5 cellular contexts compared by ENCODE assay signal in genomic region chr20:47240096-47240495, GRCh38.
DNase-seq lines count a peak whose midpoint lies in the region; ATAC-seq, FAIRE-seq and TF ChIP-seq lines count a peak whose summit lies in the region.
"Not testable (repeated sequence)": the region's sequence is repeated elsewhere in the genome, so short reads cannot be mapped to it uniquely, and the experiment has no call there.

No MANE protein-coding gene starts in this region.

- not testable (repeated sequence) for H3K27me3 ChIP-seq in BLaER1 treated with 17β-estradiol and CSF1 and Interleukin-3, amounts not matched to agents 10 nM and 100 nM; GM23338 (ENCODE audit: insufficient read depth); astrocyte (ENCODE audit: insufficient read depth, low read length)

- not testable (repeated sequence) for TF ChIP-seq CTCF in GM23338 (conservative IDR thresholded peaks at IDR 0.05; ENCODE audit: low read depth in 2 of 2); RWPE1 (conservative IDR thresholded peaks at IDR 0.05; ENCODE audit: low read depth); astrocyte (IDR thresholded peaks at IDR 0.05; ENCODE audit: insufficient read depth, low read depth, low read length); nephron progenitor cell (IDR thresholded peaks at IDR 0.05)

- peaks cover 85% of the 10 kb centered on the region for H3K36me3 Mint-ChIP-seq in GM23338 (ENCODE audit: low read depth)
- H3K36me3 Mint-ChIP-seq in astrocyte (ENCODE audit: low read depth, unreplicated experiment), result peaks cover 25% of the 10 kb centered on the region
- peaks cover 78% of the 10 kb centered on the region for H3K36me3 Mint-ChIP-seq in nephron progenitor cell (ENCODE audit: low read depth)

- ATAC-seq in GM23338, result not testable (repeated sequence)

- H3K9ac ChIP-seq in BLaER1 treated with 17β-estradiol and CSF1 and Interleukin-3, amounts not matched to agents 10 nM and 100 nM, result peak overlapping the region in 3 of 11 experiments; percentile 53 to 71 (median 69); a peak in 2 of 22 replicates
- H3K9ac ChIP-seq in astrocyte (ENCODE audit: low read length), result not testable (repeated sequence)

- not testable (repeated sequence) for H3K9me3 Mint-ChIP-seq in GM23338; astrocyte (ENCODE audit: unreplicated experiment); nephron progenitor cell

- peaks cover 29 to 95% (median 69%) of the 10 kb centered on the region in 11 experiments; a peak in 21 of 22 replicates for H4K20me1 ChIP-seq in BLaER1 treated with 17β-estradiol and CSF1 and Interleukin-3, amounts not matched to agents 10 nM and 100 nM
- peaks cover 19% of the 10 kb centered on the region for H4K20me1 ChIP-seq in GM23338 (replicated peaks; ENCODE audit: insufficient read depth)
- not testable (repeated sequence) for H4K20me1 ChIP-seq in astrocyte (ENCODE audit: insufficient read depth, low read length)

- H3K4me1 Mint-ChIP-seq in GM23338; astrocyte (ENCODE audit: low read depth, unreplicated experiment); nephron progenitor cell: not testable (repeated sequence)

- H3K4me3 Mint-ChIP-seq in GM23338; astrocyte (ENCODE audit: unreplicated experiment); nephron progenitor cell: not testable (repeated sequence)

- CTCF ChIA-PET in RWPE1 (lab: Yijun Ruan, JAX), result interaction anchor here (0.9 kb wide), 1 partner anchor 13 kb away, joined by 5 read pairs; no protein-coding TSS in a partner anchor

- not testable (repeated sequence) for H3K27ac Mint-ChIP-seq in GM23338
- H3K27ac Mint-ChIP-seq in astrocyte (ENCODE audit: unreplicated experiment) (peak overlapping the region; percentile 34), nephron progenitor cell (peak overlapping the region; percentile 95)

- peak overlapping the region; percentile 74 to 95 (median 82) for H3K4me2 ChIP-seq in BLaER1 treated with 17β-estradiol and CSF1 and Interleukin-3, amounts not matched to agents 10 nM and 100 nM
- H3K4me2 ChIP-seq in GM23338; astrocyte (ENCODE audit: low read length): not testable (repeated sequence)

- FAIRE-seq in astrocyte (lab: Jason Lieb, UNC), result not testable (repeated sequence)

- POLR2A ChIA-PET in RWPE1 (lab: Yijun Ruan, JAX; ENCODE audit: low non-redundant PET), result not testable (repeated sequence)

- H3K27ac ChIP-seq in BLaER1 treated with 17β-estradiol and CSF1 and Interleukin-3, amounts not matched to agents 10 nM and 100 nM, result peak overlapping the region in 5 of 11 experiments; percentile 63 to 82 (median 79); a peak in 10 of 22 replicates
- 0 out of 2 replicates have a peak overlapping the region, but pooled peaks have one; percentile 78 for H3K27ac ChIP-seq in GM23338 (ENCODE audit: low read depth)
- peak overlapping the region; percentile 24 for H3K27ac ChIP-seq in RWPE1
- H3K27ac ChIP-seq in astrocyte (ENCODE audit: low read depth, low read length), result not testable (repeated sequence)

- H3F3A ChIP-seq in GM23338 (replicated peaks; ENCODE audit: low read depth), result peaks cover 13% of the 10 kb centered on the region; the same call in 1 of the 2 replicates

- peaks cover 66 to 92% (median 82%) of the 10 kb centered on the region in 11 experiments for H3K36me3 ChIP-seq in BLaER1 treated with 17β-estradiol and CSF1 and Interleukin-3, amounts not matched to agents 10 nM and 100 nM
- H3K36me3 ChIP-seq in GM23338 (ENCODE audit: insufficient read depth) (peaks cover 40% of the 10 kb centered on the region), astrocyte (ENCODE audit: insufficient read depth, low read length) (peaks cover 11% of the 10 kb centered on the region)

- H3K27me3 Mint-ChIP-seq in GM23338 (ENCODE audit: insufficient read depth, low read depth, poor library complexity), result peaks cover 15% of the 10 kb centered on the region
- not testable (repeated sequence) for H3K27me3 Mint-ChIP-seq in astrocyte (ENCODE audit: low read depth, unreplicated experiment); nephron progenitor cell (ENCODE audit: low read depth, poor library complexity)

- H3K9me3 ChIP-seq in BLaER1 treated with 17β-estradiol and CSF1 and Interleukin-3, amounts not matched to agents 10 nM and 100 nM (replicated peaks in 1 of 11); astrocyte (ENCODE audit: insufficient read depth, low read depth, low read length): not testable (repeated sequence)

- peaks cover 70% of the 10 kb centered on the region for H3K79me2 ChIP-seq in GM23338 (replicated peaks; ENCODE audit: insufficient read depth)
- H3K79me2 ChIP-seq in astrocyte (ENCODE audit: insufficient read depth, low read length), result not testable (repeated sequence)

- not testable (repeated sequence) for DNase-seq in GM23338 (ENCODE audit: low spot score); RWPE1 (ENCODE audit: low spot score); astrocyte (ENCODE audit: low read depth); nephron progenitor cell

- H2AFZ ChIP-seq in GM23338; astrocyte (ENCODE audit: low read depth, low read length): not testable (repeated sequence)

- not testable (repeated sequence) for H3K4me3 ChIP-seq in BLaER1 treated with 17β-estradiol and CSF1 and Interleukin-3, amounts not matched to agents 10 nM and 100 nM; GM23338; astrocyte (ENCODE audit: insufficient read depth, low read depth, low read length)

- not testable (repeated sequence) for H3K9me2 ChIP-seq in GM23338 (ENCODE audit: insufficient read depth)

- peaks cover 42 to 99% (median 80%) of the 10 kb centered on the region in 10 experiments for H3K4me1 ChIP-seq in BLaER1 treated with 17β-estradiol and CSF1 and Interleukin-3, amounts not matched to agents 10 nM and 100 nM
- H3K4me1 ChIP-seq in GM23338 (ENCODE audit: insufficient read depth); astrocyte (ENCODE audit: insufficient read depth, low read length): not testable (repeated sequence)
